ENCODE assay signal across 1 cellular context in the genomic region with DNA sequence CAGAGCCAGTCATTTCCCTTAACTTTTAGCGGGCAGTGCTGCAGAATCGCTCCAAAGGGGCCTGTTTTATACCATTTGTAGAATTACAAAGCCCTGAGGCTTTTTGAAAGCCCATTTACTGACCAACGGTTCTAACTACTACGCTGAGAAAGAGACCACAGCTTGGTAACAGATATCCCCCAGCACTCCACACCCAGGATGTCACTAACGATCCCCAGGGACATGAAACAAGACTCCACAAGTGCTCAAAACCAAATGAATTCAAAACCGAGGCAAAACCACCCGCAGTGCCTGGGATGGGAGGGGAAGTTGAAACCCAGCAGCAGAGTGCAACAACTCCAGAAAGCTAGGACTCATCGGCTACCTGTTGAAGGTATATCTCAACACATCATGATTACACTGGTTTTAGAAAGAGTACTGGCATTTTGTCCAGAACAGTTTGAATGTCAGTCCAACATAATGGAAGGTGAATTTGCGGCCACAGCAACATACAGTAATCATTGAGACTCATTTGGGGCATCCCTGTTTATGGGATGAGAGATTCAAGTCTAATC.
TF ChIP-seq lines count a peak whose summit lies in the region.

No MANE protein-coding gene starts in this region.

TF ChIP-seq in WTC11, 78 proteins besides CTCF, POLR2A, EP300 and RAD21:
- no peak for TF ChIP-seq FOXK1 (CRISPR knock-in tag; IDR thresholded peaks at IDR 0.05)
- TF ChIP-seq, protein P1, sequence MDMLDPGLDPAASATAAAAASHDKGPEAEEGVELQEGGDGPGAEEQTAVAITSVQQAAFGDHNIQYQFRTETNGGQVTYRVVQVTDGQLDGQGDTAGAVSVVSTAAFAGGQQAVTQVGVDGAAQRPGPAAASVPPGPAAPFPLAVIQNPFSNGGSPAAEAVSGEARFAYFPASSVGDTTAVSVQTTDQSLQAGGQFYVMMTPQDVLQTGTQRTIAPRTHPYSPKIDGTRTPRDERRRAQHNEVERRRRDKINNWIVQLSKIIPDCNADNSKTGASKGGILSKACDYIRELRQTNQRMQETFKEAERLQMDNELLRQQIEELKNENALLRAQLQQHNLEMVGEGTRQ (CRISPR knock-in tag; IDR thresholded peaks at IDR 0.05) = no peak
- TF ChIP-seq, protein P2, sequence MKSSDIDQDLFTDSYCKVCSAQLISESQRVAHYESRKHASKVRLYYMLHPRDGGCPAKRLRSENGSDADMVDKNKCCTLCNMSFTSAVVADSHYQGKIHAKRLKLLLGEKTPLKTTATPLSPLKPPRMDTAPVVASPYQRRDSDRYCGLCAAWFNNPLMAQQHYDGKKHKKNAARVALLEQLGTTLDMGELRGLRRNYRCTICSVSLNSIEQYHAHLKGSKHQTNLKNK (CRISPR knock-in tag; IDR thresholded peaks at IDR 0.05) = no peak
- TF ChIP-seq, protein P3, sequence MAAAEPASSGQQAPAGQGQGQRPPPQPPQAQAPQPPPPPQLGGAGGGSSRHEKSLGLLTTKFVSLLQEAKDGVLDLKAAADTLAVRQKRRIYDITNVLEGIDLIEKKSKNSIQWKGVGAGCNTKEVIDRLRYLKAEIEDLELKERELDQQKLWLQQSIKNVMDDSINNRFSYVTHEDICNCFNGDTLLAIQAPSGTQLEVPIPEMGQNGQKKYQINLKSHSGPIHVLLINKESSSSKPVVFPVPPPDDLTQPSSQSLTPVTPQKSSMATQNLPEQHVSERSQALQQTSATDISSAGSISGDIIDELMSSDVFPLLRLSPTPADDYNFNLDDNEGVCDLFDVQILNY (CRISPR knock-in tag; IDR thresholded peaks at IDR 0.05) = no peak
- no peak for TF ChIP-seq ZNF121 (CRISPR knock-in tag; IDR thresholded peaks at IDR 0.05)
- TF ChIP-seq TCF7 (CRISPR knock-in tag; IDR thresholded peaks at IDR 0.05; ENCODE audit: low read depth) = no peak
- TF ChIP-seq, protein P4, sequence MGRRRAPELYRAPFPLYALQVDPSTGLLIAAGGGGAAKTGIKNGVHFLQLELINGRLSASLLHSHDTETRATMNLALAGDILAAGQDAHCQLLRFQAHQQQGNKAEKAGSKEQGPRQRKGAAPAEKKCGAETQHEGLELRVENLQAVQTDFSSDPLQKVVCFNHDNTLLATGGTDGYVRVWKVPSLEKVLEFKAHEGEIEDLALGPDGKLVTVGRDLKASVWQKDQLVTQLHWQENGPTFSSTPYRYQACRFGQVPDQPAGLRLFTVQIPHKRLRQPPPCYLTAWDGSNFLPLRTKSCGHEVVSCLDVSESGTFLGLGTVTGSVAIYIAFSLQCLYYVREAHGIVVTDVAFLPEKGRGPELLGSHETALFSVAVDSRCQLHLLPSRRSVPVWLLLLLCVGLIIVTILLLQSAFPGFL (CRISPR knock-in tag; IDR thresholded peaks at IDR 0.05; ENCODE audit: borderline replicate concordance) = no peak
- TF ChIP-seq, protein P5, sequence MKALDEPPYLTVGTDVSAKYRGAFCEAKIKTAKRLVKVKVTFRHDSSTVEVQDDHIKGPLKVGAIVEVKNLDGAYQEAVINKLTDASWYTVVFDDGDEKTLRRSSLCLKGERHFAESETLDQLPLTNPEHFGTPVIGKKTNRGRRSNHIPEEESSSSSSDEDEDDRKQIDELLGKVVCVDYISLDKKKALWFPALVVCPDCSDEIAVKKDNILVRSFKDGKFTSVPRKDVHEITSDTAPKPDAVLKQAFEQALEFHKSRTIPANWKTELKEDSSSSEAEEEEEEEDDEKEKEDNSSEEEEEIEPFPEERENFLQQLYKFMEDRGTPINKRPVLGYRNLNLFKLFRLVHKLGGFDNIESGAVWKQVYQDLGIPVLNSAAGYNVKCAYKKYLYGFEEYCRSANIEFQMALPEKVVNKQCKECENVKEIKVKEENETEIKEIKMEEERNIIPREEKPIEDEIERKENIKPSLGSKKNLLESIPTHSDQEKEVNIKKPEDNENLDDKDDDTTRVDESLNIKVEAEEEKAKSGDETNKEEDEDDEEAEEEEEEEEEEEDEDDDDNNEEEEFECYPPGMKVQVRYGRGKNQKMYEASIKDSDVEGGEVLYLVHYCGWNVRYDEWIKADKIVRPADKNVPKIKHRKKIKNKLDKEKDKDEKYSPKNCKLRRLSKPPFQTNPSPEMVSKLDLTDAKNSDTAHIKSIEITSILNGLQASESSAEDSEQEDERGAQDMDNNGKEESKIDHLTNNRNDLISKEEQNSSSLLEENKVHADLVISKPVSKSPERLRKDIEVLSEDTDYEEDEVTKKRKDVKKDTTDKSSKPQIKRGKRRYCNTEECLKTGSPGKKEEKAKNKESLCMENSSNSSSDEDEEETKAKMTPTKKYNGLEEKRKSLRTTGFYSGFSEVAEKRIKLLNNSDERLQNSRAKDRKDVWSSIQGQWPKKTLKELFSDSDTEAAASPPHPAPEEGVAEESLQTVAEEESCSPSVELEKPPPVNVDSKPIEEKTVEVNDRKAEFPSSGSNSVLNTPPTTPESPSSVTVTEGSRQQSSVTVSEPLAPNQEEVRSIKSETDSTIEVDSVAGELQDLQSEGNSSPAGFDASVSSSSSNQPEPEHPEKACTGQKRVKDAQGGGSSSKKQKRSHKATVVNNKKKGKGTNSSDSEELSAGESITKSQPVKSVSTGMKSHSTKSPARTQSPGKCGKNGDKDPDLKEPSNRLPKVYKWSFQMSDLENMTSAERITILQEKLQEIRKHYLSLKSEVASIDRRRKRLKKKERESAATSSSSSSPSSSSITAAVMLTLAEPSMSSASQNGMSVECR (CRISPR knock-in tag; IDR thresholded peaks at IDR 0.05; ENCODE audit: borderline replicate concordance) = no peak
- TF ChIP-seq RELA (CRISPR knock-in tag; IDR thresholded peaks at IDR 0.05; ENCODE audit: borderline replicate concordance) = no peak
- TF ChIP-seq ZNF263 (CRISPR knock-in tag; IDR thresholded peaks at IDR 0.05; ENCODE audit: low read depth) = no peak
- TF ChIP-seq NFATC4 (CRISPR knock-in tag; IDR thresholded peaks at IDR 0.05) = no peak
- no peak for TF ChIP-seq KAT7 (CRISPR knock-in tag; IDR thresholded peaks at IDR 0.05; ENCODE audit: borderline replicate concordance)
- TF ChIP-seq, protein P6, sequence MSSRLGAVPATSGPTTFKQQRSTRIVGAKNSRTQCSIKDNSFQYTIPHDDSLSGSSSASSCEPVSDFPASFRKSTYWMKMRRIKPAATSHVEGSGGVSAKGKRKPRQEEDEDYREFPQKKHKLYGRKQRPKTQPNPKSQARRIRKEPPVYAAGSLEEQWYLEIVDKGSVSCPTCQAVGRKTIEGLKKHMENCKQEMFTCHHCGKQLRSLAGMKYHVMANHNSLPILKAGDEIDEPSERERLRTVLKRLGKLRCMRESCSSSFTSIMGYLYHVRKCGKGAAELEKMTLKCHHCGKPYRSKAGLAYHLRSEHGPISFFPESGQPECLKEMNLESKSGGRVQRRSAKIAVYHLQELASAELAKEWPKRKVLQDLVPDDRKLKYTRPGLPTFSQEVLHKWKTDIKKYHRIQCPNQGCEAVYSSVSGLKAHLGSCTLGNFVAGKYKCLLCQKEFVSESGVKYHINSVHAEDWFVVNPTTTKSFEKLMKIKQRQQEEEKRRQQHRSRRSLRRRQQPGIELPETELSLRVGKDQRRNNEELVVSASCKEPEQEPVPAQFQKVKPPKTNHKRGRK (CRISPR knock-in tag; IDR thresholded peaks at IDR 0.05; ENCODE audit: borderline replicate concordance) = no peak
- TF ChIP-seq, protein P7, sequence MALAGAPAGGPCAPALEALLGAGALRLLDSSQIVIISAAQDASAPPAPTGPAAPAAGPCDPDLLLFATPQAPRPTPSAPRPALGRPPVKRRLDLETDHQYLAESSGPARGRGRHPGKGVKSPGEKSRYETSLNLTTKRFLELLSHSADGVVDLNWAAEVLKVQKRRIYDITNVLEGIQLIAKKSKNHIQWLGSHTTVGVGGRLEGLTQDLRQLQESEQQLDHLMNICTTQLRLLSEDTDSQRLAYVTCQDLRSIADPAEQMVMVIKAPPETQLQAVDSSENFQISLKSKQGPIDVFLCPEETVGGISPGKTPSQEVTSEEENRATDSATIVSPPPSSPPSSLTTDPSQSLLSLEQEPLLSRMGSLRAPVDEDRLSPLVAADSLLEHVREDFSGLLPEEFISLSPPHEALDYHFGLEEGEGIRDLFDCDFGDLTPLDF (CRISPR knock-in tag; IDR thresholded peaks at IDR 0.05) = no peak
- no peak for TF ChIP-seq ZBTB21 (CRISPR knock-in tag; IDR thresholded peaks at IDR 0.05; ENCODE audit: borderline replicate concordance)
- TF ChIP-seq, protein P8, sequence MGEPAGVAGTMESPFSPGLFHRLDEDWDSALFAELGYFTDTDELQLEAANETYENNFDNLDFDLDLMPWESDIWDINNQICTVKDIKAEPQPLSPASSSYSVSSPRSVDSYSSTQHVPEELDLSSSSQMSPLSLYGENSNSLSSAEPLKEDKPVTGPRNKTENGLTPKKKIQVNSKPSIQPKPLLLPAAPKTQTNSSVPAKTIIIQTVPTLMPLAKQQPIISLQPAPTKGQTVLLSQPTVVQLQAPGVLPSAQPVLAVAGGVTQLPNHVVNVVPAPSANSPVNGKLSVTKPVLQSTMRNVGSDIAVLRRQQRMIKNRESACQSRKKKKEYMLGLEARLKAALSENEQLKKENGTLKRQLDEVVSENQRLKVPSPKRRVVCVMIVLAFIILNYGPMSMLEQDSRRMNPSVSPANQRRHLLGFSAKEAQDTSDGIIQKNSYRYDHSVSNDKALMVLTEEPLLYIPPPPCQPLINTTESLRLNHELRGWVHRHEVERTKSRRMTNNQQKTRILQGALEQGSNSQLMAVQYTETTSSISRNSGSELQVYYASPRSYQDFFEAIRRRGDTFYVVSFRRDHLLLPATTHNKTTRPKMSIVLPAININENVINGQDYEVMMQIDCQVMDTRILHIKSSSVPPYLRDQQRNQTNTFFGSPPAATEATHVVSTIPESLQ (CRISPR knock-in tag; IDR thresholded peaks at IDR 0.05) = no peak
- TF ChIP-seq, protein P9, sequence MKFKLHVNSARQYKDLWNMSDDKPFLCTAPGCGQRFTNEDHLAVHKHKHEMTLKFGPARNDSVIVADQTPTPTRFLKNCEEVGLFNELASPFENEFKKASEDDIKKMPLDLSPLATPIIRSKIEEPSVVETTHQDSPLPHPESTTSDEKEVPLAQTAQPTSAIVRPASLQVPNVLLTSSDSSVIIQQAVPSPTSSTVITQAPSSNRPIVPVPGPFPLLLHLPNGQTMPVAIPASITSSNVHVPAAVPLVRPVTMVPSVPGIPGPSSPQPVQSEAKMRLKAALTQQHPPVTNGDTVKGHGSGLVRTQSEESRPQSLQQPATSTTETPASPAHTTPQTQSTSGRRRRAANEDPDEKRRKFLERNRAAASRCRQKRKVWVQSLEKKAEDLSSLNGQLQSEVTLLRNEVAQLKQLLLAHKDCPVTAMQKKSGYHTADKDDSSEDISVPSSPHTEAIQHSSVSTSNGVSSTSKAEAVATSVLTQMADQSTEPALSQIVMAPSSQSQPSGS (CRISPR knock-in tag; IDR thresholded peaks at IDR 0.05; ENCODE audit: borderline replicate concordance, low read depth) = no peak
- no peak for TF ChIP-seq GRHL2 (CRISPR knock-in tag; IDR thresholded peaks at IDR 0.05; ENCODE audit: insufficient replicate concordance, severe bottlenecking)
- TF ChIP-seq ZNF138 (CRISPR knock-in tag; conservative IDR thresholded peaks at IDR 0.05) = no peak
- TF ChIP-seq, protein P10, sequence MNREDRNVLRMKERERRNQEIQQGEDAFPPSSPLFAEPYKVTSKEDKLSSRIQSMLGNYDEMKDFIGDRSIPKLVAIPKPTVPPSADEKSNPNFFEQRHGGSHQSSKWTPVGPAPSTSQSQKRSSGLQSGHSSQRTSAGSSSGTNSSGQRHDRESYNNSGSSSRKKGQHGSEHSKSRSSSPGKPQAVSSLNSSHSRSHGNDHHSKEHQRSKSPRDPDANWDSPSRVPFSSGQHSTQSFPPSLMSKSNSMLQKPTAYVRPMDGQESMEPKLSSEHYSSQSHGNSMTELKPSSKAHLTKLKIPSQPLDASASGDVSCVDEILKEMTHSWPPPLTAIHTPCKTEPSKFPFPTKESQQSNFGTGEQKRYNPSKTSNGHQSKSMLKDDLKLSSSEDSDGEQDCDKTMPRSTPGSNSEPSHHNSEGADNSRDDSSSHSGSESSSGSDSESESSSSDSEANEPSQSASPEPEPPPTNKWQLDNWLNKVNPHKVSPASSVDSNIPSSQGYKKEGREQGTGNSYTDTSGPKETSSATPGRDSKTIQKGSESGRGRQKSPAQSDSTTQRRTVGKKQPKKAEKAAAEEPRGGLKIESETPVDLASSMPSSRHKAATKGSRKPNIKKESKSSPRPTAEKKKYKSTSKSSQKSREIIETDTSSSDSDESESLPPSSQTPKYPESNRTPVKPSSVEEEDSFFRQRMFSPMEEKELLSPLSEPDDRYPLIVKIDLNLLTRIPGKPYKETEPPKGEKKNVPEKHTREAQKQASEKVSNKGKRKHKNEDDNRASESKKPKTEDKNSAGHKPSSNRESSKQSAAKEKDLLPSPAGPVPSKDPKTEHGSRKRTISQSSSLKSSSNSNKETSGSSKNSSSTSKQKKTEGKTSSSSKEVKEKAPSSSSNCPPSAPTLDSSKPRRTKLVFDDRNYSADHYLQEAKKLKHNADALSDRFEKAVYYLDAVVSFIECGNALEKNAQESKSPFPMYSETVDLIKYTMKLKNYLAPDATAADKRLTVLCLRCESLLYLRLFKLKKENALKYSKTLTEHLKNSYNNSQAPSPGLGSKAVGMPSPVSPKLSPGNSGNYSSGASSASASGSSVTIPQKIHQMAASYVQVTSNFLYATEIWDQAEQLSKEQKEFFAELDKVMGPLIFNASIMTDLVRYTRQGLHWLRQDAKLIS (CRISPR knock-in tag; IDR thresholded peaks at IDR 0.05; ENCODE audit: borderline replicate concordance) = no peak
TF ChIP-seq in WTC11: peak in this region for 0.
